8 cellular contexts compared by ENCODE assay signal in the genomic region with DNA sequence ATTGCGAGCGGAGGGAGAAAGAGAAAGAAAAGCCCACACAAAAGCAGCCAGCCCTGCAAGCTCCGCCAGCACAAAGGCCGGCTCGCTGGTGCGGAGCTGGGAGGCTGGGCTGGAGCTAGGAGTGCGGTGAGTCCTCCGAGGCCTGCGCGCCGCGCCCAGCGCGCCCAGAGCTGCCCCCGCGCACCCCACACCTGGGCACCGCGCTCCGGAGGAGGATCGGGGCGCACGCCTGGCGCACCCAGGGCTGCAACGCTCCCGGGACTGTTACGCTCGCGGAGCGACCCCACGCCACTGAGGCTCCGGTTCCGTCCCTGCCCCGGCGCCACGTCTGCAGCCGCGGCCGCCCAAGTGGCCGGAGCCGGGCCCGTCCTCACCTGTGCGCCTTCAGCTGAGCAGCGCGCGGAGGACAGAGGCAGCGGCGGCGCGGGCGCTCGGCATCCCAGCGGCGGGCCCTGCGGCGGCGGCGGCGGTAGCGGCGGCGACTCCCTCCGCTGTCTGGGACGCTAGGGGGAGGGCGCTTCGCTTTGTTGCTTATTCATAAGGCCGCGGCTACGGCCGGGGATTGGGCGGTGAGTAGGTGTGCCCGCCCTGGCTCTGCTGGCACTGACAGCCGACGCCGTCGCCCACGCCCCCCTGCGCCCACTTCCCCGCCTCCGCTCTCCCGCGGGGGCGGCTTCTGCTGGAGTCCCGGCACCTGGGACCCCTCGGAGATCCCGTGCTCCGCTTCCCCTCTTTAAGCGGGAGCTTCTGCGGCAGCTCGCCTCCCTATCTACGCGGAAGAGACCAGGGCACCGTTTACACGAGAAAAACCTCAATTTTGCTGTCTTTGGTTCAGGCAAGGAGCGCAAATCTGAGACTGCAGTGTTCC. TPM values are rescaled to one million over a fixed set of nuclear protein-coding genes. Genes with fewer than 3 reads are reported as not detected.
A peak's percentile ranks its signal among the peaks of the same experiment; 100 is the strongest.
DNase-seq lines count a peak whose midpoint lies in the region; ATAC-seq, FAIRE-seq and TF ChIP-seq lines count a peak whose summit lies in the region.

A gene with protein sequence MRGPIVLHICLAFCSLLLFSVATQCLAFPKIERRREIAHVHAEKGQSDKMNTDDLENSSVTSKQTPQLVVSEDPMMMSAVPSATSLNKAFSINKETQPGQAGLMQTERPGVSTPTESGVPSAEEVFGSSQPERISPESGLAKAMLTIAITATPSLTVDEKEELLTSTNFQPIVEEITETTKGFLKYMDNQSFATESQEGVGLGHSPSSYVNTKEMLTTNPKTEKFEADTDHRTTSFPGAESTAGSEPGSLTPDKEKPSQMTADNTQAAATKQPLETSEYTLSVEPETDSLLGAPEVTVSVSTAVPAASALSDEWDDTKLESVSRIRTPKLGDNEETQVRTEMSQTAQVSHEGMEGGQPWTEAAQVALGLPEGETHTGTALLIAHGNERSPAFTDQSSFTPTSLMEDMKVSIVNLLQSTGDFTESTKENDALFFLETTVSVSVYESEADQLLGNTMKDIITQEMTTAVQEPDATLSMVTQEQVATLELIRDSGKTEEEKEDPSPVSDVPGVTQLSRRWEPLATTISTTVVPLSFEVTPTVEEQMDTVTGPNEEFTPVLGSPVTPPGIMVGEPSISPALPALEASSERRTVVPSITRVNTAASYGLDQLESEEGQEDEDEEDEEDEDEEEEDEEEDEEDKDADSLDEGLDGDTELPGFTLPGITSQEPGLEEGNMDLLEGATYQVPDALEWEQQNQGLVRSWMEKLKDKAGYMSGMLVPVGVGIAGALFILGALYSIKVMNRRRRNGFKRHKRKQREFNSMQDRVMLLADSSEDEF (minus strand): TSS at position 513 of the 868 bp plus-strand sequence. CDS start 12,855 bp downstream, outside the sequence.

- no peaks in the 10 kb centered on the region for H3K9me2 ChIP-seq in Loucy (replicated peaks; ENCODE audit: low read depth, low read length)

- H4K20me1 ChIP-seq in DND-41 (ENCODE audit: insufficient read depth, low read length) (no peaks in the 10 kb centered on the region), Loucy (ENCODE audit: insufficient read depth, low read length, poor library complexity, severe bottlenecking) (no peaks in the 10 kb centered on the region)

- H3K9ac ChIP-seq in DND-41 (ENCODE audit: low read depth, low read length) (peak within 1 kb of the TSS; percentile 51), Loucy (ENCODE audit: low read depth, low read length, poor library complexity, severe bottlenecking) (no peak within 1 kb of the TSS), subcutaneous abdominal adipose tissue (ENCODE audit: low read length in 5 of 5) (peak within 1 kb of the TSS; percentile 41 to 80 (median 64))

- ATAC-seq in DND-41 (ENCODE audit: insufficient read depth, low read depth) (peak; percentile 99), RWPE2 (ENCODE audit: low read depth) (peak; percentile 93)

- H3K27ac ChIP-seq in DND-41 (ENCODE audit: low read length), result no peak within 1 kb of the TSS
- no peak within 1 kb of the TSS for H3K27ac ChIP-seq in RWPE2 (ENCODE audit: poor library complexity, severe bottlenecking)
- H3K27ac ChIP-seq in subcutaneous abdominal adipose tissue (ENCODE audit: low read depth, low read length), result no peak within 1 kb of the TSS

- H3K4me2 ChIP-seq in DND-41 (ENCODE audit: insufficient read depth, low read length) (peak within 1 kb of the TSS; percentile 98), Loucy (ENCODE audit: low read depth, low read length, poor library complexity, severe bottlenecking) (peak within 1 kb of the TSS; percentile 89)

- no peaks in the 10 kb centered on the region for H3K79me2 ChIP-seq in DND-41 (ENCODE audit: insufficient read depth, low read length)
- H3K79me2 ChIP-seq in Loucy (ENCODE audit: insufficient read depth, low read length), result no peaks in the 10 kb centered on the region

- H2AFZ ChIP-seq in DND-41 (ENCODE audit: low read depth, low read length), result peak within 1 kb of the TSS; percentile 80
- peak within 1 kb of the TSS; percentile 96 for H2AFZ ChIP-seq in Loucy (ENCODE audit: low read length)
- peak within 1 kb of the TSS; percentile 97 for H2AFZ ChIP-seq in neuron (ENCODE audit: low read depth, low read length)

- peak within 1 kb of the TSS; percentile 13 to 58; a peak in 3 of 4 replicates for H3K4me3 ChIP-seq in DND-41 (ENCODE audit: low read depth in 1 of 2, low read length in 2 of 2)
- H3K4me3 ChIP-seq in Loucy (ENCODE audit: low read length, poor library complexity, severe bottlenecking), result peak within 1 kb of the TSS; percentile 74
- peak within 1 kb of the TSS; percentile 41 for H3K4me3 ChIP-seq in RWPE2 (ENCODE audit: severe bottlenecking)
- peak within 1 kb of the TSS; percentile 72 for H3K4me3 ChIP-seq in neuron (ENCODE audit: low read length)
- H3K4me3 ChIP-seq in subcutaneous abdominal adipose tissue (ENCODE audit: low read depth in 1 of 5, low read length in 5 of 5), result peak within 1 kb of the TSS; percentile 88 to 90 (median 90)

- H3K4me1 ChIP-seq in DND-41 (ENCODE audit: insufficient read depth, low read length) (peaks cover 18% of the 10 kb centered on the region), Loucy (ENCODE audit: insufficient read depth, low read length, poor library complexity, severe bottlenecking) (peaks cover 6% of the 10 kb centered on the region), RWPE2 (ENCODE audit: insufficient read depth, poor library complexity, severe bottlenecking) (no peaks in the 10 kb centered on the region), neuron (ENCODE audit: insufficient read depth, low read length) (peaks cover 10% of the 10 kb centered on the region), subcutaneous abdominal adipose tissue (ENCODE audit: control insufficient read depth in 5 of 5, insufficient read depth in 5 of 5, low read length in 5 of 5) (peaks cover 4 to 24% (median 20%) of the 10 kb centered on the region in 5 donors)

- H3F3A ChIP-seq in Loucy (ENCODE audit: low read depth), result no peaks in the 10 kb centered on the region

- H3K9me3 ChIP-seq in DND-41 (ENCODE audit: insufficient read depth, low read length, severe bottlenecking) (no peaks in the 10 kb centered on the region), Loucy (ENCODE audit: insufficient read depth, low read depth, low read length) (no peaks in the 10 kb centered on the region), RWPE2 (ENCODE audit: severe bottlenecking) (no peaks in the 10 kb centered on the region), neuron (ENCODE audit: low read length) (no peaks in the 10 kb centered on the region), subcutaneous abdominal adipose tissue (ENCODE audit: control insufficient read depth in 5 of 5, low read length in 5 of 5) (no peaks in the 10 kb centered on the region)

- no peaks in the 10 kb centered on the region for H3K36me3 ChIP-seq in DND-41 (ENCODE audit: insufficient read depth, low read length)
- no peaks in the 10 kb centered on the region for H3K36me3 ChIP-seq in Loucy (ENCODE audit: insufficient read depth, low read length)
- no peaks in the 10 kb centered on the region for H3K36me3 ChIP-seq in RWPE2 (ENCODE audit: low read depth)
- H3K36me3 ChIP-seq in neuron (ENCODE audit: insufficient read depth, low read length), result no peaks in the 10 kb centered on the region
- H3K36me3 ChIP-seq in subcutaneous abdominal adipose tissue (ENCODE audit: control insufficient read depth in 5 of 5, insufficient read depth in 5 of 5, low read length in 5 of 5), result no peaks in the 10 kb centered on the region

- DNase-seq in DND-41 (peak; percentile 87), H4 (ENCODE audit: low spot score) (peak; percentile 63), RWPE2 (ENCODE audit: low spot score) (peak; percentile 89), frontal cortex (ENCODE audit: low spot score in 2 of 2) (peak; percentile 79 to 83)
- peak in 3 of 4 experiments; percentile 5 to 51 (median 9) for DNase-seq in activated naive CD4-positive, alpha-beta T cell (lab: John Stamatoyannopoulos, UW)

- FAIRE-seq in frontal cortex (lab: Jason Lieb, UNC), result no peak

- TF ChIP-seq CTCF in DND-41 (IDR thresholded peaks at IDR 0.05; ENCODE audit: borderline replicate concordance, extremely low read depth, low read length, poor library complexity, severe bottlenecking), result no peak
- TF ChIP-seq CTCF in Loucy (conservative IDR thresholded peaks at IDR 0.05; ENCODE audit: low read length), result no peak
- TF ChIP-seq CTCF in RWPE2 (IDR thresholded peaks at IDR 0.05; ENCODE audit: poor library complexity, severe bottlenecking), result no peak

- peaks cover 49% of the 10 kb centered on the region for H3K27me3 ChIP-seq in DND-41 (ENCODE audit: insufficient read depth, low read length, poor library complexity)
- H3K27me3 ChIP-seq in Loucy (ENCODE audit: insufficient read depth, low read length, poor library complexity, severe bottlenecking), result peaks cover 32% of the 10 kb centered on the region
- H3K27me3 ChIP-seq in RWPE2 (ENCODE audit: insufficient read depth, poor library complexity, severe bottlenecking), result peaks cover 46% of the 10 kb centered on the region
- H3K27me3 ChIP-seq in neuron (ENCODE audit: insufficient read depth, low read length), result no peaks in the 10 kb centered on the region
- H3K27me3 ChIP-seq in subcutaneous abdominal adipose tissue (ENCODE audit: control insufficient read depth in 5 of 5, insufficient read depth in 4 of 5, low read length in 5 of 5), result peaks cover 0 to 5% (median 0%) of the 10 kb centered on the region in 5 donors

RNA-seq across cellular contexts. Expression of the gene that starts here (rescaled TPM):
- total RNA-seq in H4 (2014; rRNA removed; shearing (Covaris generic)), result 0.90 and 1.7 TPM in 2 replicates
- 54.2 TPM for total RNA-seq in frontal cortex

Comparison
In these comparisons a context has a peak if more than half of its experiments do, and no peak if none do; other contexts are left out.
1. RNA of the gene that starts here (total RNA-seq): 54.2 TPM in frontal cortex (single experiment); 0.90 to 1.7 TPM in H4; every median in the first group is over 10 times any median in the second.
2. DNase-seq: peak in every context shown above with its lines; median percentile 89 in RWPE2; 87 in DND-41; 81 in frontal cortex; 63 in H4; 9 in activated naive CD4-positive, alpha-beta T cell.
3. H3K4me3 ChIP-seq: peak in every context shown above with its lines; median percentile 90 in subcutaneous abdominal adipose tissue; 74 in Loucy; 72 in neuron; 41 in RWPE2; 36 in DND-41.
4. Peak in every context shown above with its lines, with median percentiles within 50 percentile points of each other: H2AFZ ChIP-seq.